In the genomic region with DNA sequence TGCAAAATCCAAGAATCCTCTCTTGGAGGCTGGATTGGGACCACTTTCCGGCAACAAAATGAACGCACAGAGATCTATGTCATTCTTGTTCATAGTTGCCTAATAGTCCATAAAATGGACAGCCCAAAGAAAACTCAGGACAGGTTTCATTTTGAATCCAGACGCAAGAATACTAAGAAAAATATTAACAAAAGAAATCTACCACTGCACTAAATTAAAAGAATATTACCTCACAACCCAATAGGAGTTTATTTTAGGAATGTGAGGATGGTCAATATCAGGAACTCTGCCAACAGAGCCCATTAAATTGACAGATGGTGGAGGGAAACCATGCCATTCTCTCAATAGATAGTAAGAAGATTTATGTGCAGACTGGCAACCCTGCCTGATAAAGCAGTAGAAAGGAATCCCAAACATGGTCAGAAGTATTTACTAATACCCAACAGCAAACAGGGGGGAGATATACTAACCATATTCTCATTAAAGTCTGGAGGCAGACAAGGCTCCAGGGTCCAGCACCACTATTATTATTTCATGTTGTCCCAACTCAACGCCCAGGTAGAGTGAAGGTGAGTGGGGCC, we compare ENCODE assay signal across 18 cellular contexts.
A peak's percentile ranks its signal among the peaks of the same experiment; 100 is the strongest.
DNase-seq lines count a peak whose midpoint lies in the region; ATAC-seq and TF ChIP-seq lines count a peak whose summit lies in the region.
"Had no signal": no experiment of that assay in that cellular context is flagged by ENCODE, and none has a peak within 500 bp of the region (broad histone marks: within the 10 kb centered on the region; RNA-seq: fewer than 3 reads in every experiment).

No MANE protein-coding gene starts in this region.

- no peak overlapping the region for H2AFZ ChIP-seq in SK-N-SH (ENCODE audit: low read depth)
- no peak overlapping the region for H2AFZ ChIP-seq in smooth muscle cell (ENCODE audit: low read depth)

- H3K79me2 ChIP-seq in SK-N-SH (ENCODE audit: insufficient read depth) (no peaks in the 10 kb centered on the region), smooth muscle cell (ENCODE audit: low read depth) (no peaks in the 10 kb centered on the region)

- no peak for DNase-seq in heart right ventricle
- DNase-seq in left cardiac atrium = no peak
- no peak for DNase-seq in SK-N-SH
- no peak for DNase-seq in left ventricle myocardium superior
- no peak for DNase-seq in smooth muscle cell (lab: John Stamatoyannopoulos, UW; ENCODE audit: unreplicated experiment)
- no peak for DNase-seq in tibial nerve (ENCODE audit: low spot score in 2 of 2)
- no peak for DNase-seq in activated T-cell treated with anti-CD3 and anti-CD28 coated beads, Interleukin-2, amount 50 U/mL, for 48 hours
- no peak for DNase-seq in GM20000 (ENCODE audit: low spot score)
- DNase-seq: AML-193; CD4-positive, CD25-positive, alpha-beta regulatory T cell; DMS53; KBM-7; NCI-H1048; NCI-H2227 treated with DMSO at 0.1 percent for 48 hours; NCI-H526; SHP77 treated with DMSO at 0.1 percent for 48 hours had no signal

- no peak for TF ChIP-seq CTCF in heart right ventricle (IDR thresholded peaks at IDR 0.05)
- TF ChIP-seq CTCF in SK-N-SH (IDR thresholded peaks at IDR 0.05) = no peak
- no peak for TF ChIP-seq CTCF in smooth muscle cell (IDR thresholded peaks at IDR 0.05; ENCODE audit: borderline replicate concordance, insufficient read depth, poor library complexity, severe bottlenecking)
- no peak for TF ChIP-seq CTCF in tibial nerve (IDR thresholded peaks at IDR 0.05)
- no peak for TF ChIP-seq CTCF in GM20000 (IDR thresholded peaks at IDR 0.05; ENCODE audit: extremely low read depth, missing control alignments)

- CTCF ChIA-PET in SK-N-SH (lab: Yijun Ruan, JAX) = interaction anchor here (0.9 to 1.5 kb wide), 2 partner anchors 15 to 22 kb away, joined by 3 read pairs; no protein-coding TSS in a partner anchor

- H3F3A ChIP-seq in SK-N-SH (replicated peaks; ENCODE audit: insufficient read depth) = no peaks in the 10 kb centered on the region
- H3F3A ChIP-seq in smooth muscle cell (ENCODE audit: low read depth) = peaks cover 3% of the 10 kb centered on the region

- POLR2A ChIA-PET in SK-N-SH (lab: Yijun Ruan, JAX) = no interaction called here

- ATAC-seq in heart right ventricle (peak in 3 of 8 donors; percentile 3 to 14 (median 9)), left cardiac atrium (no peak), left ventricle myocardium superior (peak; percentile 2)
- ATAC-seq: GM12878 had no signal

- H3K4me1 ChIP-seq in heart right ventricle (peaks cover 0 to 23% (median 4%) of the 10 kb centered on the region in 9 donors), SK-N-SH (ENCODE audit: control insufficient read depth in 1 of 2, insufficient read depth in 2 of 2, low read depth in 1 of 2, low read length in 1 of 2) (peaks cover 5 to 25% of the 10 kb centered on the region in 2 experiments; a peak in 3 of 4 replicates), smooth muscle cell (ENCODE audit: low read depth) (peaks cover 9% of the 10 kb centered on the region), tibial nerve (no peaks in the 10 kb centered on the region)

- intact Hi-C loops in heart right ventricle (cut with DNase I) = no loop called here
- intact Hi-C loops in left cardiac atrium (cut with DNase I) = no loop called here
- intact Hi-C loops in left ventricle myocardium superior (cut with micrococcal nuclease) = no loop called here

- H3K27me3 ChIP-seq in heart right ventricle (no peaks in the 10 kb centered on the region), SK-N-SH (ENCODE audit: insufficient read depth) (no peaks in the 10 kb centered on the region), smooth muscle cell (ENCODE audit: low read depth) (no peaks in the 10 kb centered on the region), tibial nerve (no peaks in the 10 kb centered on the region)

- H3K9me3 ChIP-seq in heart right ventricle = no peaks in the 10 kb centered on the region
- H3K9me3 ChIP-seq in SK-N-SH = no peaks in the 10 kb centered on the region
- no peaks in the 10 kb centered on the region for H3K9me3 ChIP-seq in smooth muscle cell (replicated peaks; ENCODE audit: low read depth)
- no peaks in the 10 kb centered on the region for H3K9me3 ChIP-seq in tibial nerve
- H3K9me3 ChIP-seq: A549 had no signal

- H3K9ac ChIP-seq in SK-N-SH = no peak overlapping the region
- no peak overlapping the region for H3K9ac ChIP-seq in smooth muscle cell (ENCODE audit: low read depth)

- no peak for TF ChIP-seq RAD21 in SK-N-SH (IDR thresholded peaks at IDR 0.05; ENCODE audit: low read length)

- no peak for TF ChIP-seq POLR2A in tibial nerve (IDR thresholded peaks at IDR 0.05)

- WGBS in heart right ventricle, 2 donors = 87 to 90% methylated on average over 4 of the region's 4 CpGs
- 96% methylated on average over 4 of the region's 4 CpGs for WGBS in SK-N-SH (ENCODE audit: low lambda C conversion rate)
- 84% methylated on average over 4 of the region's 4 CpGs for WGBS in smooth muscle cell (ENCODE audit: low lambda C conversion rate)
- 91 to 94% methylated on average over 4 of the region's 4 CpGs for WGBS in tibial nerve, 2 donors

- H3K36me3 ChIP-seq in heart right ventricle (no peaks in the 10 kb centered on the region), SK-N-SH (replicated peaks in 1 of 2; ENCODE audit: control insufficient read depth in 1 of 2, insufficient read depth in 2 of 2, low read length in 1 of 2) (no peaks in the 10 kb centered on the region), smooth muscle cell (ENCODE audit: low read depth) (no peaks in the 10 kb centered on the region), tibial nerve (no peaks in the 10 kb centered on the region)

- peak overlapping the region in 9 of 10 donors; percentile 45 to 81 (median 72) for H3K27ac ChIP-seq in heart right ventricle
- peak overlapping the region in 1 of 2 experiments; percentile 75; a peak in 2 of 4 replicates for H3K27ac ChIP-seq in SK-N-SH (ENCODE audit: low read depth in 2 of 2, low read length in 1 of 2)
- H3K27ac ChIP-seq in smooth muscle cell (ENCODE audit: low read depth) = no peak overlapping the region
- no peak overlapping the region for H3K27ac ChIP-seq in tibial nerve

- H3K4me2 ChIP-seq in SK-N-SH = peak overlapping the region; percentile 65
- peak overlapping the region; percentile 22 for H3K4me2 ChIP-seq in smooth muscle cell

- H4K20me1 ChIP-seq in SK-N-SH (ENCODE audit: insufficient read depth) (no peaks in the 10 kb centered on the region), smooth muscle cell (ENCODE audit: low read depth) (no peaks in the 10 kb centered on the region)

- peak in 1 of 2 experiments; percentile 62; a peak in 1 of 4 replicates for TF ChIP-seq EP300 in SK-N-SH (IDR thresholded peaks at IDR 0.05; ENCODE audit: borderline replicate concordance in 1 of 2, low read depth in 1 of 2, low read length in 1 of 2)
- TF ChIP-seq EP300 in tibial nerve (IDR thresholded peaks at IDR 0.05) = no peak

- H3K4me3 ChIP-seq in heart right ventricle = no peak overlapping the region
- no peak overlapping the region for H3K4me3 ChIP-seq in SK-N-SH (ENCODE audit: low read depth in 2 of 2, low read length in 1 of 2)
- no peak overlapping the region for H3K4me3 ChIP-seq in smooth muscle cell
- H3K4me3 ChIP-seq in tibial nerve = no peak overlapping the region
- H3K4me3 ChIP-seq: A549, GM12878 had no signal

- no peaks in the 10 kb centered on the region for H3K9me2 ChIP-seq in SK-N-SH

TF ChIP-seq in SK-N-SH, 30 proteins besides CTCF, POLR2A, EP300 and RAD21:
- 0 out of 2 replicates have a peak, but pooled peaks have one; percentile 24 for TF ChIP-seq TEAD4 (IDR thresholded peaks at IDR 0.05; ENCODE audit: borderline replicate concordance, insufficient read depth)
- peak; percentile 86 for TF ChIP-seq PBX3 (IDR thresholded peaks at IDR 0.05)
- TF ChIP-seq NFIC (IDR thresholded peaks at IDR 0.05; ENCODE audit: borderline replicate concordance) = peak; percentile 61; the same call in 1 of the 2 replicates
- no peak for TF ChIP-seq MEF2A (IDR thresholded peaks at IDR 0.05; ENCODE audit: borderline replicate concordance, low read depth)
- TF ChIP-seq SIN3A (IDR thresholded peaks at IDR 0.05; ENCODE audit: borderline replicate concordance, low read depth, low read length) = no peak
- TF ChIP-seq, protein P1, sequence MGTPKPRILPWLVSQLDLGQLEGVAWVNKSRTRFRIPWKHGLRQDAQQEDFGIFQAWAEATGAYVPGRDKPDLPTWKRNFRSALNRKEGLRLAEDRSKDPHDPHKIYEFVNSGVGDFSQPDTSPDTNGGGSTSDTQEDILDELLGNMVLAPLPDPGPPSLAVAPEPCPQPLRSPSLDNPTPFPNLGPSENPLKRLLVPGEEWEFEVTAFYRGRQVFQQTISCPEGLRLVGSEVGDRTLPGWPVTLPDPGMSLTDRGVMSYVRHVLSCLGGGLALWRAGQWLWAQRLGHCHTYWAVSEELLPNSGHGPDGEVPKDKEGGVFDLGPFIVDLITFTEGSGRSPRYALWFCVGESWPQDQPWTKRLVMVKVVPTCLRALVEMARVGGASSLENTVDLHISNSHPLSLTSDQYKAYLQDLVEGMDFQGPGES (IDR thresholded peaks at IDR 0.05; ENCODE audit: low read depth, low read length) = no peak
- TF ChIP-seq TCF12 (IDR thresholded peaks at IDR 0.05) = peak; percentile 83

Comparison
In these comparisons a context has a peak if more than half of its experiments do, and no peak if none do; other contexts are left out.
1. H3K27ac ChIP-seq: peak in heart right ventricle (9 of 10); none in smooth muscle cell (single experiment) and tibial nerve (0 of 4).